ENCODE assay signal across 8 cellular contexts in the genomic region with DNA sequence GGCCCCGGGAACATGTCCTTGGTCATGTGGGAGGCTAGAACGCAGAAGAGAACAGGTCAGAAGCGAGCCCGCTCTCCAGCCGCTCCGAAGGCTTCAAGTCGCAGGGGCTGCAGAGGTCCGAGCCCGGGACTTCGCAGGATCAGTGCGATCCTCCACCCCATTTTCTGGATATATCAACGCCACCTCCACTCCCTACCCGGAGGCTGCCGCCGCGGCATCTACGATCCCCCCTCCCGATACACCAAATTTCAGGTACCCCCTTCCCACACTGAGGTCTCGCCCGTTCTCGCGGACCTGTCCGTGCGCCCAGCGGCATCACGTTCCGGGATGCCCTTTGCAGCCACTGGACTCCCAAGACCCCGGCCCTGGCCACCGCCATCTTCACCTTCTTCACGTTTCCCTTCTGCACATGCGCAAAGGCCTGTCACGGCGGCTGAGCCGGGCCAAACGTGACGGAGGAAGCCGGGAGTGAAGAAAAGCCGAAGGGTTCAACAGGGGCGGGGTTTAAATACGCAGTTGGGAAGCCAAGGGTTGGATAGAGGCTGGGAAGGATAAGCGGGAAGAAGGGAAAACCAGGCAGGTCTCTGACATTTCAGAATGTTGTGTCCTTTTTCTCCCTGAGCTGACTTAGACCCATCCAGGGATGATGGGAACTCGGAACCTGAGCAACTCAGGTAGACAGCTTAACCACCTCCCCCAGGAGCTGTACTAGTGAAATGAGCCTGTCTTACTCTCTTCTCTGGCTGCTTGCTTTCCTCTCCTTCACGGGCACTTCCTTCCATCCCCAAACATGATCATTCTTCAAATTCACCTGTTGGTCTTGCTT. TPM values are rescaled to one million over a fixed set of nuclear protein-coding genes. Genes with fewer than 3 reads are reported as not detected.
A peak's percentile ranks its signal among the peaks of the same experiment; 100 is the strongest.
DNase-seq lines count a peak whose midpoint lies in the region; ATAC-seq and TF ChIP-seq lines count a peak whose summit lies in the region.

Gene NDUFB8 (minus strand): TSS at position 399 of the 826 bp plus-strand sequence. CDS start 20 bp downstream, at position 379.

- peaks cover 25 to 26% of the 10 kb centered on the region in 2 donors for H3K36me3 Mint-ChIP-seq in CD14-positive monocyte
- peaks cover 42% of the 10 kb centered on the region for H3K36me3 Mint-ChIP-seq in activated T-helper 2 cell treated with anti-CD3 and anti-CD28 coated beads, Interferon-gamma antibody, Interleukin-2, Interleukin-4, amounts not matched to agents 10 μg/mL and 5 μg/mL and 100 μg/mL, durations not matched to agents 14 hours and 24 hours and 36 hours (ENCODE audit: low read depth)
- peaks cover 9% of the 10 kb centered on the region for H3K36me3 Mint-ChIP-seq in natural killer cell

- H3K27me3 Mint-ChIP-seq in CD14-positive monocyte (ENCODE audit: low read depth in 3 of 3) (peaks cover 0 to 4% (median 0%) of the 10 kb centered on the region in 3 donors), natural killer cell (ENCODE audit: low read depth in 2 of 2) (no peaks in the 10 kb centered on the region)
- H3K27me3 Mint-ChIP-seq in activated T-helper 2 cell treated with anti-CD3 and anti-CD28 coated beads, Interferon-gamma antibody, Interleukin-2, Interleukin-4, amounts not matched to agents 10 μg/mL and 5 μg/mL and 100 μg/mL, durations not matched to agents 14 hours and 24 hours and 36 hours (ENCODE audit: low read depth) = no peaks in the 10 kb centered on the region

- H3K27ac Mint-ChIP-seq in CD14-positive monocyte (peak within 1 kb of the TSS; percentile 82 to 99 (median 94)), natural killer cell (peak within 1 kb of the TSS; percentile 92 to 99)
- H3K27ac Mint-ChIP-seq in activated T-helper 2 cell treated with anti-CD3 and anti-CD28 coated beads, Interferon-gamma antibody, Interleukin-2, Interleukin-4, amounts not matched to agents 10 μg/mL and 5 μg/mL and 100 μg/mL, durations not matched to agents 14 hours and 24 hours and 36 hours = peak within 1 kb of the TSS; percentile 95

- intact Hi-C loops in CD14-positive monocyte (cut with micrococcal nuclease) = no loop called here
- intact Hi-C loops in activated T-helper 2 cell treated with anti-CD3 and anti-CD28 coated beads, Interferon-gamma antibody, Interleukin-2, Interleukin-4, amounts not matched to agents 10 μg/mL and 5 μg/mL and 100 μg/mL, durations not matched to agents 14 hours and 24 hours and 36 hours (cut with micrococcal nuclease) = loop anchor here (5.0 kb wide), 2 partner anchors 157 to 242 kb away; partner anchors contain the start of gene BLOC1S2
- intact Hi-C loops in natural killer cell (cut with micrococcal nuclease) = no loop called here

- ATAC-seq in GM21367 (IDR thresholded peaks at IDR 0.05; ENCODE audit: unreplicated experiment) (peak; percentile 45), natural killer cell (peak; percentile 80 to 85 (median 84))

- H3K9me3 Mint-ChIP-seq in CD14-positive monocyte (peaks cover 0 to 5% (median 0%) of the 10 kb centered on the region in 7 donors), natural killer cell (no peaks in the 10 kb centered on the region)
- H3K9me3 Mint-ChIP-seq in activated T-helper 2 cell treated with anti-CD3 and anti-CD28 coated beads, Interferon-gamma antibody, Interleukin-2, Interleukin-4, amounts not matched to agents 10 μg/mL and 5 μg/mL and 100 μg/mL, durations not matched to agents 14 hours and 24 hours and 36 hours = no peaks in the 10 kb centered on the region

- DNase-seq in CD14-positive monocyte (ENCODE audit: low spot score) (peak; percentile 86), M059J (ENCODE audit: low read depth) (peak; percentile 83), SHP77 (lab: John Stamatoyannopoulos, UW) (peak; percentile 88 to 89), fibroblast of mammary gland (ENCODE audit: low read depth) (peak; percentile 77), natural killer cell (peak; percentile 83)
- DNase-seq in activated T-helper 2 cell treated with anti-CD3 and anti-CD28 coated beads, Interferon-gamma antibody, Interleukin-2, Interleukin-4, amounts not matched to agents 10 μg/mL and 5 μg/mL and 100 μg/mL, durations not matched to agents 14 hours and 24 hours and 36 hours (ENCODE audit: low spot score) = peak; percentile 83
- peak; percentile 73 to 90 (median 80) for DNase-seq in stimulated activated naive CD4-positive, alpha-beta T cell (lab: John Stamatoyannopoulos, UW)

- peak within 1 kb of the TSS; percentile 100 for H3K4me3 Mint-ChIP-seq in CD14-positive monocyte
- H3K4me3 Mint-ChIP-seq in activated T-helper 2 cell treated with anti-CD3 and anti-CD28 coated beads, Interferon-gamma antibody, Interleukin-2, Interleukin-4, amounts not matched to agents 10 μg/mL and 5 μg/mL and 100 μg/mL, durations not matched to agents 14 hours and 24 hours and 36 hours (ENCODE audit: low read depth) = peak within 1 kb of the TSS; percentile 89
- peak within 1 kb of the TSS; percentile 100 for H3K4me3 Mint-ChIP-seq in natural killer cell

- peak within 1 kb of the TSS; percentile 98 for H3K4me3 ChIP-seq in fibroblast of mammary gland (ENCODE audit: control insufficient read depth, low read depth, low read length)

- TF ChIP-seq CTCF in CD14-positive monocyte (IDR thresholded peaks at IDR 0.05) = no peak
- TF ChIP-seq CTCF in fibroblast of mammary gland (conservative IDR thresholded peaks at IDR 0.05; ENCODE audit: control insufficient read depth, insufficient read depth, low read depth, low read length) = no peak
- TF ChIP-seq CTCF in natural killer cell (IDR thresholded peaks at IDR 0.05) = no peak

- H3K4me1 Mint-ChIP-seq in CD14-positive monocyte = peaks cover 18% of the 10 kb centered on the region
- H3K4me1 Mint-ChIP-seq in activated T-helper 2 cell treated with anti-CD3 and anti-CD28 coated beads, Interferon-gamma antibody, Interleukin-2, Interleukin-4, amounts not matched to agents 10 μg/mL and 5 μg/mL and 100 μg/mL, durations not matched to agents 14 hours and 24 hours and 36 hours (ENCODE audit: low read depth) = peaks cover 22% of the 10 kb centered on the region
- peaks cover 27 to 37% of the 10 kb centered on the region in 2 donors for H3K4me1 Mint-ChIP-seq in natural killer cell

RNA-seq across cellular contexts. Expression of gene NDUFB8, which starts in this region (rescaled TPM):
- polyA plus RNA-seq in CD14-positive monocyte = 100 to 1,000 TPM; 381 to 419 TPM
- total RNA-seq in M059J (2014; rRNA removed; shearing (Covaris generic)) = 184 and 205 TPM in 2 replicates
- 278 and 283 TPM in 2 replicates for total RNA-seq in activated T-helper 2 cell treated with anti-CD3 and anti-CD28 coated beads, Interferon-gamma antibody, Interleukin-2, Interleukin-4, amounts not matched to agents 10 μg/mL and 5 μg/mL and 100 μg/mL, durations not matched to agents 14 hours and 24 hours and 36 hours
- 100 to 1,000 TPM; 113 to 151 (median 137) TPM for total RNA-seq in natural killer cell

Comparison
In these comparisons a context has a peak if more than half of its experiments do, and no peak if none do; other contexts are left out.
1. Peak in every context shown above with its lines: DNase-seq, ATAC-seq and H3K4me3 ChIP-seq.